Comparison of ENCODE assay signal across 1 cellular context in the genomic region with DNA sequence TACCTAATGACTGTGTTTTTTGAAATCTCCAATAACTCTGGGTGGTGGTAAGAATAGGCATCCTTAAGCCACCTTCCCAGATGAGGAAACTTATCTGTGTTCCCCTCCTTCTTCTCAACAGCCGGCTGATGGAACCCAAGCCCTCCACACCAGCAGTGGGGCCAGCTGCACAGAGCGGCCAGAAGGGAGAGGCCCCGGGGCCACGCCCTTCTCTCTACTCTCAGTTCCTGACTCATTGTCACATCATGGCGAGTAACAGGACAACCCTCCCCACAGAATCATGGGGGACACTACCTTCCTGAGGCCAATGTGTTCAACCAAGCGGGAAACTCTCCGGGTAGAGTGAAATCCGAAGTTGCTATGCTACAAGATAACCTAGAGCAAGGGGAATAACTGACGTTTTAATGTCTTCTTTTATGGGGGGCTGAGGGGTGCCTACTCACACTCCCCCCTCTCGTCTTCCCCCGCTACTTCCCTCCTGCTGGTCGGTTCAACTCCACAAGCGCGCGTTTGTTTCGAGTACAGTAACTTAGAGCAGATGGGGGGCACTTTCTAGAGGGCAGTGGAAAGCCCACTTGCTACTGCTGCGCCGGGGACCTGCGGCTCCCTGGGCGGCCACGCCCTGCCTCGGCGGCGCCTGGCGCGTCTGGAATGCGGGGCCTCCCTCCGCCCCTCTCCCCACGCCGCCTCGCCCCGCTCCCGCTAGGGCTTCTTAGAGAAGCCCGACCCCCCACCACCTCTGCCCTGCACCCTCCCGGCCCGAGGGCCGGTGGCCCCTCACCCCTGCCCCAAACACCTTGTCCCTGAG.
A peak's percentile ranks its signal among the peaks of the same experiment; 100 is the strongest.
TF ChIP-seq lines count a peak whose summit lies in the region.

No MANE protein-coding gene starts in this region.

TF ChIP-seq in K562, 482 proteins besides CTCF, POLR2A, EP300 and RAD21 (continued from another document and continues in another):
- TF ChIP-seq, protein P1, sequence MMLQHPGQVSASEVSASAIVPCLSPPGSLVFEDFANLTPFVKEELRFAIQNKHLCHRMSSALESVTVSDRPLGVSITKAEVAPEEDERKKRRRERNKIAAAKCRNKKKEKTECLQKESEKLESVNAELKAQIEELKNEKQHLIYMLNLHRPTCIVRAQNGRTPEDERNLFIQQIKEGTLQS (IDR thresholded peaks at IDR 0.05) = peak; percentile 59; the same call in 1 of the 2 replicates
- TF ChIP-seq, protein P1 (CRISPR knock-in tag; conservative IDR thresholded peaks at IDR 0.05) = no peak; the same call in 1 of the 2 replicates
- TF ChIP-seq KHSRP (IDR thresholded peaks at IDR 0.05) (no peak), OTX1 (CRISPR knock-in tag; IDR thresholded peaks at IDR 0.05) (no peak), ZNF133 (CRISPR knock-in tag; IDR thresholded peaks at IDR 0.05) (no peak), PPARD (CRISPR knock-in tag; IDR thresholded peaks at IDR 0.05) (no peak), FOXA3 (CRISPR knock-in tag; conservative IDR thresholded peaks at IDR 0.05 in 1 of 2, IDR thresholded peaks at IDR 0.05 in 1 of 2) (no peak), NFIX (CRISPR knock-in tag; IDR thresholded peaks at IDR 0.05; ENCODE audit: low read depth) (no peak), ZSCAN29 (IDR thresholded peaks at IDR 0.05) (no peak), GATAD2B (IDR thresholded peaks at IDR 0.05; ENCODE audit: borderline replicate concordance) (peak; percentile 40; the same call in 1 of the 2 replicates), GTF2E2 (tag; IDR thresholded peaks at IDR 0.05) (no peak; the same call in 1 of the 2 replicates), MYNN (IDR thresholded peaks at IDR 0.05) (peak; percentile 53; the same call in 1 of the 2 replicates), MYNN (CRISPR knock-in tag; IDR thresholded peaks at IDR 0.05) (no peak), ZNF263 (CRISPR knock-in tag; IDR thresholded peaks at IDR 0.05; ENCODE audit: borderline replicate concordance) (no peak), CXXC5 (CRISPR knock-in tag; IDR thresholded peaks at IDR 0.05) (peak; percentile 27; the same call in 1 of the 2 replicates), PTTG1 (tag; IDR thresholded peaks at IDR 0.05; ENCODE audit: low read depth) (no peak), NFIC (IDR thresholded peaks at IDR 0.05) (0 out of 2 replicates have a peak, but pooled peaks have one; percentile 10), SMARCC2 (IDR thresholded peaks at IDR 0.05; ENCODE audit: low read depth) (no peak), HNRNPK (IDR thresholded peaks at IDR 0.05; ENCODE audit: low read depth, low read length, poor library complexity, severe bottlenecking) (no peak), POLR2B (IDR thresholded peaks at IDR 0.05; ENCODE audit: low read depth, partially characterized antibody) (no peak), MEF2A (IDR thresholded peaks at IDR 0.05; ENCODE audit: control insufficient read depth, low read depth, low read length) (no peak), YY1 (IDR thresholded peaks at IDR 0.05; ENCODE audit: borderline replicate concordance in 1 of 3, control insufficient read depth in 1 of 3, extremely low read depth in 1 of 3, insufficient read depth in 3 of 3, insufficient read length in 1 of 3, insufficient replicate concordance in 2 of 3, low read depth in 1 of 3, low read length in 2 of 3) (peak in 2 of 3 experiments; percentile 53 to 89), ZZZ3 (IDR thresholded peaks at IDR 0.05) (no peak), TCFL5 (CRISPR knock-in tag; conservative IDR thresholded peaks at IDR 0.05) (no peak), JUND (IDR thresholded peaks at IDR 0.05; ENCODE audit: borderline replicate concordance, low read depth, low read length) (peak; percentile 77), JUND (tag; IDR thresholded peaks at IDR 0.05; ENCODE audit: borderline replicate concordance, low read depth, low read length) (peak; percentile 71; the same call in 2 of the 3 replicates)
- TF ChIP-seq, protein P2, sequence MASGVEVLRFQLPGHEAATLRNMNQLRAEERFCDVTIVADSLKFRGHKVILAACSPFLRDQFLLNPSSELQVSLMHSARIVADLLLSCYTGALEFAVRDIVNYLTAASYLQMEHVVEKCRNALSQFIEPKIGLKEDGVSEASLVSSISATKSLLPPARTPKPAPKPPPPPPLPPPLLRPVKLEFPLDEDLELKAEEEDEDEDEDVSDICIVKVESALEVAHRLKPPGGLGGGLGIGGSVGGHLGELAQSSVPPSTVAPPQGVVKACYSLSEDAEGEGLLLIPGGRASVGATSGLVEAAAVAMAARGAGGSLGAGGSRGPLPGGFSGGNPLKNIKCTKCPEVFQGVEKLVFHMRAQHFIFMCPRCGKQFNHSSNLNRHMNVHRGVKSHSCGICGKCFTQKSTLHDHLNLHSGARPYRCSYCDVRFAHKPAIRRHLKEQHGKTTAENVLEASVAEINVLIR (CRISPR knock-in tag; IDR thresholded peaks at IDR 0.05) = no peak
- TF ChIP-seq, protein P3, sequence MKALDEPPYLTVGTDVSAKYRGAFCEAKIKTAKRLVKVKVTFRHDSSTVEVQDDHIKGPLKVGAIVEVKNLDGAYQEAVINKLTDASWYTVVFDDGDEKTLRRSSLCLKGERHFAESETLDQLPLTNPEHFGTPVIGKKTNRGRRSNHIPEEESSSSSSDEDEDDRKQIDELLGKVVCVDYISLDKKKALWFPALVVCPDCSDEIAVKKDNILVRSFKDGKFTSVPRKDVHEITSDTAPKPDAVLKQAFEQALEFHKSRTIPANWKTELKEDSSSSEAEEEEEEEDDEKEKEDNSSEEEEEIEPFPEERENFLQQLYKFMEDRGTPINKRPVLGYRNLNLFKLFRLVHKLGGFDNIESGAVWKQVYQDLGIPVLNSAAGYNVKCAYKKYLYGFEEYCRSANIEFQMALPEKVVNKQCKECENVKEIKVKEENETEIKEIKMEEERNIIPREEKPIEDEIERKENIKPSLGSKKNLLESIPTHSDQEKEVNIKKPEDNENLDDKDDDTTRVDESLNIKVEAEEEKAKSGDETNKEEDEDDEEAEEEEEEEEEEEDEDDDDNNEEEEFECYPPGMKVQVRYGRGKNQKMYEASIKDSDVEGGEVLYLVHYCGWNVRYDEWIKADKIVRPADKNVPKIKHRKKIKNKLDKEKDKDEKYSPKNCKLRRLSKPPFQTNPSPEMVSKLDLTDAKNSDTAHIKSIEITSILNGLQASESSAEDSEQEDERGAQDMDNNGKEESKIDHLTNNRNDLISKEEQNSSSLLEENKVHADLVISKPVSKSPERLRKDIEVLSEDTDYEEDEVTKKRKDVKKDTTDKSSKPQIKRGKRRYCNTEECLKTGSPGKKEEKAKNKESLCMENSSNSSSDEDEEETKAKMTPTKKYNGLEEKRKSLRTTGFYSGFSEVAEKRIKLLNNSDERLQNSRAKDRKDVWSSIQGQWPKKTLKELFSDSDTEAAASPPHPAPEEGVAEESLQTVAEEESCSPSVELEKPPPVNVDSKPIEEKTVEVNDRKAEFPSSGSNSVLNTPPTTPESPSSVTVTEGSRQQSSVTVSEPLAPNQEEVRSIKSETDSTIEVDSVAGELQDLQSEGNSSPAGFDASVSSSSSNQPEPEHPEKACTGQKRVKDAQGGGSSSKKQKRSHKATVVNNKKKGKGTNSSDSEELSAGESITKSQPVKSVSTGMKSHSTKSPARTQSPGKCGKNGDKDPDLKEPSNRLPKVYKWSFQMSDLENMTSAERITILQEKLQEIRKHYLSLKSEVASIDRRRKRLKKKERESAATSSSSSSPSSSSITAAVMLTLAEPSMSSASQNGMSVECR (CRISPR knock-in tag; IDR thresholded peaks at IDR 0.05) = peak; percentile 79
- TF ChIP-seq, protein P4, sequence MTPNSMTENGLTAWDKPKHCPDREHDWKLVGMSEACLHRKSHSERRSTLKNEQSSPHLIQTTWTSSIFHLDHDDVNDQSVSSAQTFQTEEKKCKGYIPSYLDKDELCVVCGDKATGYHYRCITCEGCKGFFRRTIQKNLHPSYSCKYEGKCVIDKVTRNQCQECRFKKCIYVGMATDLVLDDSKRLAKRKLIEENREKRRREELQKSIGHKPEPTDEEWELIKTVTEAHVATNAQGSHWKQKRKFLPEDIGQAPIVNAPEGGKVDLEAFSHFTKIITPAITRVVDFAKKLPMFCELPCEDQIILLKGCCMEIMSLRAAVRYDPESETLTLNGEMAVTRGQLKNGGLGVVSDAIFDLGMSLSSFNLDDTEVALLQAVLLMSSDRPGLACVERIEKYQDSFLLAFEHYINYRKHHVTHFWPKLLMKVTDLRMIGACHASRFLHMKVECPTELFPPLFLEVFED (CRISPR knock-in tag; conservative IDR thresholded peaks at IDR 0.05) = no peak
- TF ChIP-seq, protein P5, sequence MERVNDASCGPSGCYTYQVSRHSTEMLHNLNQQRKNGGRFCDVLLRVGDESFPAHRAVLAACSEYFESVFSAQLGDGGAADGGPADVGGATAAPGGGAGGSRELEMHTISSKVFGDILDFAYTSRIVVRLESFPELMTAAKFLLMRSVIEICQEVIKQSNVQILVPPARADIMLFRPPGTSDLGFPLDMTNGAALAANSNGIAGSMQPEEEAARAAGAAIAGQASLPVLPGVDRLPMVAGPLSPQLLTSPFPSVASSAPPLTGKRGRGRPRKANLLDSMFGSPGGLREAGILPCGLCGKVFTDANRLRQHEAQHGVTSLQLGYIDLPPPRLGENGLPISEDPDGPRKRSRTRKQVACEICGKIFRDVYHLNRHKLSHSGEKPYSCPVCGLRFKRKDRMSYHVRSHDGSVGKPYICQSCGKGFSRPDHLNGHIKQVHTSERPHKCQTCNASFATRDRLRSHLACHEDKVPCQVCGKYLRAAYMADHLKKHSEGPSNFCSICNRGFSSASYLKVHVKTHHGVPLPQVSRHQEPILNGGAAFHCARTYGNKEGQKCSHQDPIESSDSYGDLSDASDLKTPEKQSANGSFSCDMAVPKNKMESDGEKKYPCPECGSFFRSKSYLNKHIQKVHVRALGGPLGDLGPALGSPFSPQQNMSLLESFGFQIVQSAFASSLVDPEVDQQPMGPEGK (CRISPR knock-in tag; IDR thresholded peaks at IDR 0.05; ENCODE audit: borderline replicate concordance) = no peak
- TF ChIP-seq, protein P6, sequence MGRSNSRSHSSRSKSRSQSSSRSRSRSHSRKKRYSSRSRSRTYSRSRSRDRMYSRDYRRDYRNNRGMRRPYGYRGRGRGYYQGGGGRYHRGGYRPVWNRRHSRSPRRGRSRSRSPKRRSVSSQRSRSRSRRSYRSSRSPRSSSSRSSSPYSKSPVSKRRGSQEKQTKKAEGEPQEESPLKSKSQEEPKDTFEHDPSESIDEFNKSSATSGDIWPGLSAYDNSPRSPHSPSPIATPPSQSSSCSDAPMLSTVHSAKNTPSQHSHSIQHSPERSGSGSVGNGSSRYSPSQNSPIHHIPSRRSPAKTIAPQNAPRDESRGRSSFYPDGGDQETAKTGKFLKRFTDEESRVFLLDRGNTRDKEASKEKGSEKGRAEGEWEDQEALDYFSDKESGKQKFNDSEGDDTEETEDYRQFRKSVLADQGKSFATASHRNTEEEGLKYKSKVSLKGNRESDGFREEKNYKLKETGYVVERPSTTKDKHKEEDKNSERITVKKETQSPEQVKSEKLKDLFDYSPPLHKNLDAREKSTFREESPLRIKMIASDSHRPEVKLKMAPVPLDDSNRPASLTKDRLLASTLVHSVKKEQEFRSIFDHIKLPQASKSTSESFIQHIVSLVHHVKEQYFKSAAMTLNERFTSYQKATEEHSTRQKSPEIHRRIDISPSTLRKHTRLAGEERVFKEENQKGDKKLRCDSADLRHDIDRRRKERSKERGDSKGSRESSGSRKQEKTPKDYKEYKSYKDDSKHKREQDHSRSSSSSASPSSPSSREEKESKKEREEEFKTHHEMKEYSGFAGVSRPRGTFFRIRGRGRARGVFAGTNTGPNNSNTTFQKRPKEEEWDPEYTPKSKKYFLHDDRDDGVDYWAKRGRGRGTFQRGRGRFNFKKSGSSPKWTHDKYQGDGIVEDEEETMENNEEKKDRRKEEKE (IDR thresholded peaks at IDR 0.05; ENCODE audit: borderline replicate concordance in 1 of 2, control insufficient read depth in 1 of 2, low read depth in 2 of 2, low read length in 1 of 2) = no peak
- TF ChIP-seq, protein P7, sequence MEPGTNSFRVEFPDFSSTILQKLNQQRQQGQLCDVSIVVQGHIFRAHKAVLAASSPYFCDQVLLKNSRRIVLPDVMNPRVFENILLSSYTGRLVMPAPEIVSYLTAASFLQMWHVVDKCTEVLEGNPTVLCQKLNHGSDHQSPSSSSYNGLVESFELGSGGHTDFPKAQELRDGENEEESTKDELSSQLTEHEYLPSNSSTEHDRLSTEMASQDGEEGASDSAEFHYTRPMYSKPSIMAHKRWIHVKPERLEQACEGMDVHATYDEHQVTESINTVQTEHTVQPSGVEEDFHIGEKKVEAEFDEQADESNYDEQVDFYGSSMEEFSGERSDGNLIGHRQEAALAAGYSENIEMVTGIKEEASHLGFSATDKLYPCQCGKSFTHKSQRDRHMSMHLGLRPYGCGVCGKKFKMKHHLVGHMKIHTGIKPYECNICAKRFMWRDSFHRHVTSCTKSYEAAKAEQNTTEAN (CRISPR knock-in tag; IDR thresholded peaks at IDR 0.05) = no peak
- TF ChIP-seq, protein P8, sequence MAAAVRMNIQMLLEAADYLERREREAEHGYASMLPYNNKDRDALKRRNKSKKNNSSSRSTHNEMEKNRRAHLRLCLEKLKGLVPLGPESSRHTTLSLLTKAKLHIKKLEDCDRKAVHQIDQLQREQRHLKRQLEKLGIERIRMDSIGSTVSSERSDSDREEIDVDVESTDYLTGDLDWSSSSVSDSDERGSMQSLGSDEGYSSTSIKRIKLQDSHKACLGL (CRISPR knock-in tag; IDR thresholded peaks at IDR 0.05; ENCODE audit: borderline replicate concordance, poor library complexity, severe bottlenecking) = no peak
- TF ChIP-seq, protein P9, sequence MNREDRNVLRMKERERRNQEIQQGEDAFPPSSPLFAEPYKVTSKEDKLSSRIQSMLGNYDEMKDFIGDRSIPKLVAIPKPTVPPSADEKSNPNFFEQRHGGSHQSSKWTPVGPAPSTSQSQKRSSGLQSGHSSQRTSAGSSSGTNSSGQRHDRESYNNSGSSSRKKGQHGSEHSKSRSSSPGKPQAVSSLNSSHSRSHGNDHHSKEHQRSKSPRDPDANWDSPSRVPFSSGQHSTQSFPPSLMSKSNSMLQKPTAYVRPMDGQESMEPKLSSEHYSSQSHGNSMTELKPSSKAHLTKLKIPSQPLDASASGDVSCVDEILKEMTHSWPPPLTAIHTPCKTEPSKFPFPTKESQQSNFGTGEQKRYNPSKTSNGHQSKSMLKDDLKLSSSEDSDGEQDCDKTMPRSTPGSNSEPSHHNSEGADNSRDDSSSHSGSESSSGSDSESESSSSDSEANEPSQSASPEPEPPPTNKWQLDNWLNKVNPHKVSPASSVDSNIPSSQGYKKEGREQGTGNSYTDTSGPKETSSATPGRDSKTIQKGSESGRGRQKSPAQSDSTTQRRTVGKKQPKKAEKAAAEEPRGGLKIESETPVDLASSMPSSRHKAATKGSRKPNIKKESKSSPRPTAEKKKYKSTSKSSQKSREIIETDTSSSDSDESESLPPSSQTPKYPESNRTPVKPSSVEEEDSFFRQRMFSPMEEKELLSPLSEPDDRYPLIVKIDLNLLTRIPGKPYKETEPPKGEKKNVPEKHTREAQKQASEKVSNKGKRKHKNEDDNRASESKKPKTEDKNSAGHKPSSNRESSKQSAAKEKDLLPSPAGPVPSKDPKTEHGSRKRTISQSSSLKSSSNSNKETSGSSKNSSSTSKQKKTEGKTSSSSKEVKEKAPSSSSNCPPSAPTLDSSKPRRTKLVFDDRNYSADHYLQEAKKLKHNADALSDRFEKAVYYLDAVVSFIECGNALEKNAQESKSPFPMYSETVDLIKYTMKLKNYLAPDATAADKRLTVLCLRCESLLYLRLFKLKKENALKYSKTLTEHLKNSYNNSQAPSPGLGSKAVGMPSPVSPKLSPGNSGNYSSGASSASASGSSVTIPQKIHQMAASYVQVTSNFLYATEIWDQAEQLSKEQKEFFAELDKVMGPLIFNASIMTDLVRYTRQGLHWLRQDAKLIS (CRISPR knock-in tag; IDR thresholded peaks at IDR 0.05) = peak; percentile 78; the same call in 1 of the 2 replicates
